Comparison of ENCODE assay signal across 27 cellular contexts in genomic region chr7:112236597-112236996, GRCh38.
"Had no signal": no experiment of that assay in that cellular context is flagged by ENCODE, and none has a peak within 500 bp of the region (broad histone marks: within the 10 kb centered on the region; RNA-seq: fewer than 3 reads in every experiment).

No MANE protein-coding gene starts in this region.

- DNase-seq: colonic mucosa; cortex of kidney; effector CD8-positive, alpha-beta T cell; effector memory CD8-positive, alpha-beta T cell; endodermal cell; erythroblast; esophagus squamous epithelium; foreskin fibroblast; foreskin melanocyte; gastrocnemius medialis; glutamatergic neuron; head of caudate nucleus; heart right ventricle; hippocampal formation; immature natural killer cell; islet precursor cell; kidney; kidney glomerular epithelial cell; left colon; left ventricle myocardium inferior; lower lobe of right lung; mesenchymal stem cell; mucosa of descending colon had no signal

- H3K27me3 ChIP-seq: colonic mucosa, esophagus squamous epithelium, gastrocnemius medialis, heart right ventricle had no signal

- ATAC-seq: effector memory CD8-positive, alpha-beta T cell; esophagus mucosa; gastrocnemius medialis; heart right ventricle; left colon; left lobe of liver; lower lobe of right lung; mucosa of descending colon had no signal

- FAIRE-seq: endometrium, kidney had no signal

- H3K4me1 ChIP-seq: colonic mucosa had no signal

- H3K9me3 ChIP-seq: colonic mucosa, esophagus squamous epithelium, gastrocnemius medialis, left ventricle myocardium inferior, lower lobe of right lung, mucosa of descending colon had no signal

- H3K27ac ChIP-seq: colonic mucosa, epithelial cell of prostate, esophagus squamous epithelium, gastrocnemius medialis, heart right ventricle, left ventricle myocardium inferior, lower lobe of right lung had no signal

- H3K4me3 ChIP-seq: colonic mucosa, esophagus squamous epithelium, gastrocnemius medialis, heart right ventricle, left ventricle myocardium inferior, lower lobe of right lung, mucosa of descending colon had no signal

- H3K36me3 ChIP-seq: colonic mucosa, esophagus squamous epithelium, gastrocnemius medialis, heart right ventricle, left ventricle myocardium inferior, lower lobe of right lung had no signal
